In genomic region chr7:85023066-85023687, GRCh38 we compare ENCODE assay signal across 8 cellular contexts.
A peak's percentile ranks its signal among the peaks of the same experiment; 100 is the strongest.
DNase-seq lines count a peak whose midpoint lies in the region; ATAC-seq, FAIRE-seq and TF ChIP-seq lines count a peak whose summit lies in the region.

No MANE protein-coding gene starts in this region.

- H3K27ac ChIP-seq in esophagus muscularis mucosa (replicated peaks in 1 of 4): no peak overlapping the region
- no peak overlapping the region for H3K27ac ChIP-seq in pancreas

- H3K36me3 ChIP-seq in esophagus muscularis mucosa (no peaks in the 10 kb centered on the region), pancreas (no peaks in the 10 kb centered on the region)

- TF ChIP-seq CTCF in HFF-Myc (IDR thresholded peaks at IDR 0.05; ENCODE audit: low read depth, low read length, missing control alignments) (peak; percentile 25), esophagus muscularis mucosa (IDR thresholded peaks at IDR 0.05) (peak; percentile 62 to 80 (median 70)), pancreas (IDR thresholded peaks at IDR 0.05) (peak; percentile 29 to 54 (median 46))

- ATAC-seq in pancreas: peak in 3 of 4 donors; percentile 46 to 67 (median 56)
- no peak for ATAC-seq in GM21619 (IDR thresholded peaks at IDR 0.05; ENCODE audit: unreplicated experiment)
- ATAC-seq in HG03039 (IDR thresholded peaks at IDR 0.05; ENCODE audit: unreplicated experiment): no peak

- no peak for TF ChIP-seq EP300 in esophagus muscularis mucosa (IDR thresholded peaks at IDR 0.05)

- intact Hi-C loops in esophagus muscularis mucosa (cut with DNase I): loop anchor here (2.0 to 10.0 kb wide), 4 partner anchors 531 to 1086 kb away; partner anchors contain the start of gene SEMA3A
- intact Hi-C loops in pancreas (cut with DNase I): loop anchor here in 1 of 3 donors (5.0 kb wide), 1 partner anchor 1046 kb away; no protein-coding TSS in a partner anchor

- TF ChIP-seq POLR2A in esophagus muscularis mucosa (IDR thresholded peaks at IDR 0.05; ENCODE audit: low read depth): no peak

- no peak overlapping the region for H3K4me3 ChIP-seq in HFF-Myc (replicated peaks; ENCODE audit: low read depth, low read length)
- no peak overlapping the region for H3K4me3 ChIP-seq in esophagus muscularis mucosa
- no peak overlapping the region for H3K4me3 ChIP-seq in pancreas

- H3K27me3 ChIP-seq in esophagus muscularis mucosa: no peaks in the 10 kb centered on the region
- H3K27me3 ChIP-seq in pancreas: peaks cover 0 to 8% (median 4%) of the 10 kb centered on the region in 4 donors

- peak; percentile 90 for FAIRE-seq in pancreas (lab: Jason Lieb, UNC)

- H3K4me1 ChIP-seq in esophagus muscularis mucosa (peaks cover 0 to 7% (median 2%) of the 10 kb centered on the region in 4 donors), pancreas (peaks cover 4 to 7% (median 4%) of the 10 kb centered on the region in 3 donors)

- WGBS in esophagus muscularis mucosa: 29% methylated on average over 2 of the region's 2 CpGs
- 11 to 13% methylated on average over 2 of the region's 2 CpGs for WGBS in pancreas, 2 donors

- peak; percentile 52 for DNase-seq in SIG-M5 treated with dmso at 0.1 percent for 504 hours (lab: John Stamatoyannopoulos, UW; ENCODE audit: unreplicated experiment)
- no peak for DNase-seq in SIG-M5 (lab: John Stamatoyannopoulos, UW)
- peak; percentile 29 for DNase-seq in HFF-Myc (ENCODE audit: extremely low read depth, low read depth)
- DNase-seq in SHP77 (lab: John Stamatoyannopoulos, UW): peak; percentile 23 to 43
- no peak for DNase-seq in esophagus muscularis mucosa (ENCODE audit: extremely low spot score)
- peak in 2 of 6 donors; percentile 13 to 16 for DNase-seq in pancreas

- H3K9me3 ChIP-seq in esophagus muscularis mucosa: no peaks in the 10 kb centered on the region
- H3K9me3 ChIP-seq in pancreas: no peaks in the 10 kb centered on the region

Comparison
In these comparisons a context has a peak if more than half of its experiments do, and no peak if none do; other contexts are left out.
1. DNase-seq: peak in SIG-M5 treated with dmso at 0.1 percent for 504 hours (single experiment), HFF-Myc (single experiment) and SHP77 (2 of 2); none in SIG-M5 (single experiment) and esophagus muscularis mucosa (single experiment).
2. ATAC-seq: peak in pancreas (3 of 4); none in GM21619 (single experiment) and HG03039 (single experiment).
3. Peak in every context shown above with its lines, with median percentiles within 50 percentile points of each other: CTCF ChIP-seq.